ENCODE assay signal across 8 cellular contexts in genomic region chr12:124388679-124389536, GRCh38.
A peak's percentile ranks its signal among the peaks of the same experiment; 100 is the strongest.
DNase-seq lines count a peak whose midpoint lies in the region; ATAC-seq and TF ChIP-seq lines count a peak whose summit lies in the region.

No MANE protein-coding gene starts in this region.

- no peaks in the 10 kb centered on the region for H3K36me3 ChIP-seq in neural cell (ENCODE audit: insufficient read depth, low read length)

- no peaks in the 10 kb centered on the region for H3K9me3 Mint-ChIP-seq in stimulated activated memory B cell treated with anti-CD40 and anti-IgM and Interleukin-4, amounts not matched to agents 10 μg/mL and 1 μg/mL and 100 μg/mL, for 72 hours

- DNase-seq in H4 (ENCODE audit: low spot score) = peak; percentile 84
- DNase-seq in activated naive CD4-positive, alpha-beta T cell treated with Interleukin-2 at 50 U/mL for 16 hours = peak; percentile 69
- DNase-seq in foreskin keratinocyte = peak in 1 of 2 donors; percentile 60

- no peaks in the 10 kb centered on the region for H3K9me3 ChIP-seq in neural cell (ENCODE audit: low read length)

- no peaks in the 10 kb centered on the region for H4K20me1 ChIP-seq in neural cell (ENCODE audit: insufficient read depth)

- peak overlapping the region; percentile 76 for H3K4me2 ChIP-seq in neural cell (ENCODE audit: low read length)

- peaks cover 15% of the 10 kb centered on the region for H3K36me3 Mint-ChIP-seq in stimulated activated memory B cell treated with anti-CD40 and anti-IgM and Interleukin-4, amounts not matched to agents 10 μg/mL and 1 μg/mL and 100 μg/mL, for 72 hours

- TF ChIP-seq EP300 in neural cell (conservative IDR thresholded peaks at IDR 0.05; ENCODE audit: poor library complexity, severe bottlenecking) = no peak

- H3K9ac ChIP-seq in neural cell (ENCODE audit: low read length) = peak overlapping the region; percentile 58

- peak; percentile 47 for ATAC-seq in foreskin keratinocyte
- peak; percentile 47 for ATAC-seq in stimulated activated memory B cell treated with anti-CD40 and anti-IgM and Interleukin-4, amounts not matched to agents 10 μg/mL and 1 μg/mL and 100 μg/mL, for 72 hours
- no peak for ATAC-seq in GM19452 (IDR thresholded peaks at IDR 0.05; ENCODE audit: unreplicated experiment)
- no peak for ATAC-seq in GM18870 (IDR thresholded peaks at IDR 0.05; ENCODE audit: unreplicated experiment)

- peak overlapping the region; percentile 68 for H3K4me3 Mint-ChIP-seq in stimulated activated memory B cell treated with anti-CD40 and anti-IgM and Interleukin-4, amounts not matched to agents 10 μg/mL and 1 μg/mL and 100 μg/mL, for 72 hours

- peak overlapping the region; percentile 63 for H3K4me3 ChIP-seq in neural cell (ENCODE audit: low read length)

- H3K4me1 ChIP-seq in foreskin keratinocyte = peaks cover 37% of the 10 kb centered on the region

- H3K27me3 ChIP-seq in foreskin keratinocyte (no peaks in the 10 kb centered on the region), neural cell (ENCODE audit: insufficient read depth, low read depth, low read length) (no peaks in the 10 kb centered on the region)

- no peaks in the 10 kb centered on the region for H3K79me2 ChIP-seq in neural cell (replicated peaks; ENCODE audit: insufficient read depth, low read length)

- H3K27me3 Mint-ChIP-seq in stimulated activated memory B cell treated with anti-CD40 and anti-IgM and Interleukin-4, amounts not matched to agents 10 μg/mL and 1 μg/mL and 100 μg/mL, for 72 hours = no peaks in the 10 kb centered on the region

- TF ChIP-seq RAD21 in neural cell (conservative IDR thresholded peaks at IDR 0.05) = peak; percentile 37

- TF ChIP-seq CTCF in foreskin keratinocyte (conservative IDR thresholded peaks at IDR 0.05) (no peak), neural cell (IDR thresholded peaks at IDR 0.05; ENCODE audit: poor library complexity, severe bottlenecking) (no peak)

- no peaks in the 10 kb centered on the region for H3K9me2 ChIP-seq in neural cell (ENCODE audit: insufficient read depth, low read length)

- H2AFZ ChIP-seq in neural cell (ENCODE audit: low read depth, low read length) = no peak overlapping the region

- H3F3A ChIP-seq in neural cell (ENCODE audit: insufficient read depth, low read length, poor library complexity, severe bottlenecking) = no peaks in the 10 kb centered on the region

- peak overlapping the region; percentile 92 for H3K27ac Mint-ChIP-seq in stimulated activated memory B cell treated with anti-CD40 and anti-IgM and Interleukin-4, amounts not matched to agents 10 μg/mL and 1 μg/mL and 100 μg/mL, for 72 hours

- peaks cover 63% of the 10 kb centered on the region for H3K4me1 Mint-ChIP-seq in stimulated activated memory B cell treated with anti-CD40 and anti-IgM and Interleukin-4, amounts not matched to agents 10 μg/mL and 1 μg/mL and 100 μg/mL, for 72 hours

- no peak overlapping the region for H3K27ac ChIP-seq in foreskin keratinocyte
- H3K27ac ChIP-seq in neural cell (ENCODE audit: low read length) = peak overlapping the region; percentile 28

TF ChIP-seq in PFSK-1, 5 proteins besides CTCF, POLR2A, EP300 and RAD21:
- TF ChIP-seq TAF1 (IDR thresholded peaks at IDR 0.05; ENCODE audit: borderline replicate concordance, insufficient read depth, low read length) = no peak
- TF ChIP-seq REST (IDR thresholded peaks at IDR 0.05; ENCODE audit: insufficient read depth in 1 of 2, low read depth in 2 of 2, low read length in 2 of 2) = no peak
- TF ChIP-seq SIN3A (IDR thresholded peaks at IDR 0.05; ENCODE audit: borderline replicate concordance, insufficient read depth, low read length) = no peak
- peak; percentile 39; the same call in 1 of the 2 replicates for TF ChIP-seq POLR2AphosphoS5 (IDR thresholded peaks at IDR 0.05; ENCODE audit: low read depth, low read length)

TF ChIP-seq in neural cell, 6 proteins besides CTCF, POLR2A, EP300 and RAD21:
- no peak for TF ChIP-seq TAF1 (IDR thresholded peaks at IDR 0.05; ENCODE audit: low read depth)
- peak; percentile 15 for TF ChIP-seq SMC3 (conservative IDR thresholded peaks at IDR 0.05; ENCODE audit: poor library complexity)

Comparison
In these comparisons a context has a peak if more than half of its experiments do, and no peak if none do; other contexts are left out.
1. ATAC-seq: peak in foreskin keratinocyte (single experiment) and stimulated activated memory B cell treated with anti-CD40 and anti-IgM and Interleukin-4, amounts not matched to agents 10 μg/mL and 1 μg/mL and 100 μg/mL, for 72 hours (single experiment); none in GM19452 (single experiment) and GM18870 (single experiment).